14 cellular contexts compared by ENCODE assay signal in the genomic region with DNA sequence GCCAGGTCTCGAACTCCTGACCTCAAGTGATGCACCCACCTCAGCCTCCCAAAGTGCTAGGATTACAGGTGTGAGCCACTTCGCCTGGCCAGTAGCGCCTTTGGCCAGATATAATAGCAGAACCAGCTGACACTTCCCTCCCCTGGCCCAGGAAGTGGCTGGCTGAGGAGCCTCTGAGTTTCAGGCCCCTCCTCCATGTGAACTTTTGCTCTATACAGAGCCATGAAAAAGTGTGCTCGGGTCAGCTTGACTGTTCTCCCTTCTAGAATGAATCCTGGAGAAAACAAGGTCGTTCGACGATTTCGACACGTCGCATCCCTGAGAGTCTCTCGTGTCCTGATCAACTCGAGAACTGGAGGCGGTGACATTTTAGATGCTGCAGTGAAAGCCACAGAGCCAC. TPM values are rescaled to one million over a fixed set of nuclear protein-coding genes. Genes with fewer than 3 reads are reported as not detected.
A peak's percentile ranks its signal among the peaks of the same experiment; 100 is the strongest.
DNase-seq lines count a peak whose midpoint lies in the region; ATAC-seq and TF ChIP-seq lines count a peak whose summit lies in the region.
"Had no signal": no experiment of that assay in that cellular context is flagged by ENCODE, and none has a peak within 500 bp of the region (broad histone marks: within the 10 kb centered on the region; RNA-seq: fewer than 3 reads in every experiment).

No MANE protein-coding gene starts in this region.

- no peak for ATAC-seq in activated naive CD8-positive, alpha-beta T cell treated with anti-CD3 and anti-CD28 coated beads, Interleukin-2, amount 50 U/mL, for 24 hours
- no peak for ATAC-seq in WTC11
- no peak for ATAC-seq in GM18511 (IDR thresholded peaks at IDR 0.05; ENCODE audit: unreplicated experiment)

- DNase-seq in activated naive CD8-positive, alpha-beta T cell treated with anti-CD3 and anti-CD28 coated beads, Interleukin-2, amount 50 U/mL, for 24 hours, result no peak
- no peak for DNase-seq in activated naive CD8-positive, alpha-beta T cell treated with anti-CD3 and anti-CD28 coated beads for 36 hours
- no peak for DNase-seq in WTC11 (ENCODE audit: low spot score)
- DNase-seq in nephron progenitor cell, result no peak
- DNase-seq in prostate gland (ENCODE audit: low spot score), result no peak
- DNase-seq in CD1c-positive myeloid dendritic cell (ENCODE audit: extremely low spot score), result no peak
- DNase-seq: CD4-positive, alpha-beta T cell; NCI-H1048; NCI-H1436 had no signal

- H4K20me1 ChIP-seq in OCI-LY3 (ENCODE audit: insufficient read depth, low read length), result no peaks in the 10 kb centered on the region

- no peak for TF ChIP-seq CTCF in OCI-LY3 (IDR thresholded peaks at IDR 0.05; ENCODE audit: low read depth, low read length)
- TF ChIP-seq CTCF in WTC11 (IDR thresholded peaks at IDR 0.05), result no peak
- TF ChIP-seq CTCF in nephron progenitor cell (IDR thresholded peaks at IDR 0.05), result no peak
- no peak for TF ChIP-seq CTCF in prostate gland (IDR thresholded peaks at IDR 0.05)

- no peak overlapping the region for H3K4me3 ChIP-seq in OCI-LY3 (ENCODE audit: low read length)
- no peak overlapping the region for H3K4me3 ChIP-seq in prostate gland

- CTCF ChIA-PET in WTC11 (lab: Charles Lee), result interaction anchor here (0.6 to 3.3 kb wide), 31 partner anchors 8 to 294 kb away, joined by 3 to 43 read pairs (median 5); partner anchors contain the start of genes ENDOG, PHYHD1, PKN3 and SPOUT1

- H3K4me1 Mint-ChIP-seq in activated naive CD8-positive, alpha-beta T cell treated with anti-CD3 and anti-CD28 coated beads, Interleukin-2, amount 50 U/mL, for 24 hours, result peaks cover 10% of the 10 kb centered on the region
- H3K4me1 Mint-ChIP-seq in activated naive CD8-positive, alpha-beta T cell treated with anti-CD3 and anti-CD28 coated beads for 36 hours, result no peaks in the 10 kb centered on the region
- H3K4me1 Mint-ChIP-seq in WTC11, result peaks cover 6% of the 10 kb centered on the region
- peaks cover 38% of the 10 kb centered on the region for H3K4me1 Mint-ChIP-seq in nephron progenitor cell

- peak overlapping the region; percentile 46 for H3K27ac Mint-ChIP-seq in activated naive CD8-positive, alpha-beta T cell treated with anti-CD3 and anti-CD28 coated beads, Interleukin-2, amount 50 U/mL, for 24 hours
- H3K27ac Mint-ChIP-seq in activated naive CD8-positive, alpha-beta T cell treated with anti-CD3 and anti-CD28 coated beads for 36 hours, result no peak overlapping the region
- H3K27ac Mint-ChIP-seq in WTC11 (peak overlapping the region; percentile 61; the same call in 1 of the 2 replicates), nephron progenitor cell (peak overlapping the region; percentile 91)
- H3K27ac Mint-ChIP-seq: CD4-positive, alpha-beta T cell had no signal

- no peaks in the 10 kb centered on the region for H3K27me3 Mint-ChIP-seq in activated naive CD8-positive, alpha-beta T cell treated with anti-CD3 and anti-CD28 coated beads, Interleukin-2, amount 50 U/mL, for 24 hours
- no peaks in the 10 kb centered on the region for H3K27me3 Mint-ChIP-seq in activated naive CD8-positive, alpha-beta T cell treated with anti-CD3 and anti-CD28 coated beads for 36 hours
- H3K27me3 Mint-ChIP-seq in WTC11 (ENCODE audit: low read depth) (no peaks in the 10 kb centered on the region), nephron progenitor cell (ENCODE audit: low read depth, poor library complexity) (no peaks in the 10 kb centered on the region)
- H3K27me3 Mint-ChIP-seq: CD4-positive, alpha-beta T cell had no signal

- H2AFZ ChIP-seq in OCI-LY3 (ENCODE audit: low read depth, low read length), result peak overlapping the region; percentile 95

- 86% methylated on average over 13 of the region's 13 CpGs for WGBS in prostate gland

- TF ChIP-seq POLR2A in prostate gland (IDR thresholded peaks at IDR 0.05), result no peak

- POLR2A ChIA-PET in WTC11 (lab: Charles Lee), result interaction anchor here (1.7 kb wide), 1 partner anchor 8 kb away, joined by 7 read pairs; the partner anchor contains the start of gene ZDHHC12

- peaks cover 6% of the 10 kb centered on the region; the same call in 1 of the 2 replicates for H3K4me1 ChIP-seq in OCI-LY3 (ENCODE audit: low read length)
- H3K4me1 ChIP-seq in prostate gland (replicated peaks), result no peaks in the 10 kb centered on the region
- H3K4me1 ChIP-seq: Caco-2 had no signal

- no peaks in the 10 kb centered on the region for H3K9me3 Mint-ChIP-seq in activated naive CD8-positive, alpha-beta T cell treated with anti-CD3 and anti-CD28 coated beads, Interleukin-2, amount 50 U/mL, for 24 hours
- no peaks in the 10 kb centered on the region for H3K9me3 Mint-ChIP-seq in activated naive CD8-positive, alpha-beta T cell treated with anti-CD3 and anti-CD28 coated beads for 36 hours
- no peaks in the 10 kb centered on the region for H3K9me3 Mint-ChIP-seq in WTC11
- H3K9me3 Mint-ChIP-seq in nephron progenitor cell, result no peaks in the 10 kb centered on the region
- H3K9me3 Mint-ChIP-seq: CD4-positive, alpha-beta T cell; H9 had no signal

- H3K4me3 Mint-ChIP-seq in activated naive CD8-positive, alpha-beta T cell treated with anti-CD3 and anti-CD28 coated beads, Interleukin-2, amount 50 U/mL, for 24 hours, result no peak overlapping the region
- H3K4me3 Mint-ChIP-seq in activated naive CD8-positive, alpha-beta T cell treated with anti-CD3 and anti-CD28 coated beads for 36 hours, result no peak overlapping the region
- no peak overlapping the region for H3K4me3 Mint-ChIP-seq in WTC11
- H3K4me3 Mint-ChIP-seq in nephron progenitor cell, result peak overlapping the region; percentile 36
- H3K4me3 Mint-ChIP-seq: CD4-positive, alpha-beta T cell had no signal

- peak overlapping the region; percentile 98; the same call in 1 of the 2 replicates for H3K4me2 ChIP-seq in OCI-LY3 (ENCODE audit: low read length)

- intact Hi-C loops in prostate gland (cut with DNase I), result no loop called here

- no peaks in the 10 kb centered on the region for H3K9me3 ChIP-seq in OCI-LY3 (ENCODE audit: insufficient read depth, low read length)
- H3K9me3 ChIP-seq in prostate gland, result no peaks in the 10 kb centered on the region
- H3K9me3 ChIP-seq: BE2C, Caco-2 had no signal

- H3K27me3 ChIP-seq in OCI-LY3 (ENCODE audit: low read depth, low read length) (no peaks in the 10 kb centered on the region), prostate gland (replicated peaks; ENCODE audit: insufficient read depth) (no peaks in the 10 kb centered on the region)
- H3K27me3 ChIP-seq: BE2C had no signal

- H3K36me3 ChIP-seq in OCI-LY3 (replicated peaks; ENCODE audit: low read depth, low read length) (no peaks in the 10 kb centered on the region), prostate gland (peaks cover 0 to 2% of the 10 kb centered on the region in 2 donors)
- H3K36me3 ChIP-seq: BE2C had no signal

- no peaks in the 10 kb centered on the region for H3K79me2 ChIP-seq in OCI-LY3 (ENCODE audit: low read length)

- H3K27ac ChIP-seq in OCI-LY3 (ENCODE audit: low read length) (no peak overlapping the region), prostate gland (no peak overlapping the region)

- peaks cover 6% of the 10 kb centered on the region for H3K36me3 Mint-ChIP-seq in activated naive CD8-positive, alpha-beta T cell treated with anti-CD3 and anti-CD28 coated beads, Interleukin-2, amount 50 U/mL, for 24 hours (ENCODE audit: low read depth)
- peaks cover 5% of the 10 kb centered on the region for H3K36me3 Mint-ChIP-seq in activated naive CD8-positive, alpha-beta T cell treated with anti-CD3 and anti-CD28 coated beads for 36 hours
- peaks cover 5% of the 10 kb centered on the region; the same call in 1 of the 2 replicates for H3K36me3 Mint-ChIP-seq in WTC11
- peaks cover 20% of the 10 kb centered on the region for H3K36me3 Mint-ChIP-seq in nephron progenitor cell (ENCODE audit: low read depth)

- H3K9ac ChIP-seq in OCI-LY3 (ENCODE audit: low read length), result no peak overlapping the region

TF ChIP-seq in WTC11, 78 proteins besides CTCF, POLR2A, EP300 and RAD21 (continues in another document):
- TF ChIP-seq ZMAT4 (CRISPR knock-in tag; IDR thresholded peaks at IDR 0.05), result no peak
- TF ChIP-seq, protein P1, sequence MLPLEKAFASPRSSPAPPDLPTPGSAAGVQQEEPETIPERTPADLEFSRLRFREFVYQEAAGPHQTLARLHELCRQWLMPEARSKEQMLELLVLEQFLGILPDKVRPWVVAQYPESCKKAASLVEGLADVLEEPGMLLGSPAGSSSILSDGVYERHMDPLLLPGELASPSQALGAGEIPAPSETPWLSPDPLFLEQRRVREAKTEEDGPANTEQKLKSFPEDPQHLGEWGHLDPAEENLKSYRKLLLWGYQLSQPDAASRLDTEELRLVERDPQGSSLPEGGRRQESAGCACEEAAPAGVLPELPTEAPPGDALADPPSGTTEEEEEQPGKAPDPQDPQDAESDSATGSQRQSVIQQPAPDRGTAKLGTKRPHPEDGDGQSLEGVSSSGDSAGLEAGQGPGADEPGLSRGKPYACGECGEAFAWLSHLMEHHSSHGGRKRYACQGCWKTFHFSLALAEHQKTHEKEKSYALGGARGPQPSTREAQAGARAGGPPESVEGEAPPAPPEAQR (CRISPR knock-in tag; IDR thresholded peaks at IDR 0.05), result no peak
- TF ChIP-seq ESRRA (CRISPR knock-in tag; IDR thresholded peaks at IDR 0.05; ENCODE audit: borderline replicate concordance), result no peak

RNA-seq across cellular contexts. Expression of gene ZDHHC12, which starts 8.6 kb away (rescaled TPM):
- 10 to 100 TPM; 47.1 to 52.6 TPM for total RNA-seq in activated naive CD8-positive, alpha-beta T cell treated with anti-CD3 and anti-CD28 coated beads for 36 hours
- total RNA-seq in WTC11 (2021) (39.7 to 46.3 TPM (median 45.2 TPM) in 3 replicates), prostate gland (100 to 1,000 TPM in 1 of 2 donors, 10 to 100 TPM in 1; 66.2 to 123 TPM)

RNA-seq across cellular contexts. Expression of gene PKN3, which starts 30.3 kb away (rescaled TPM):
- total RNA-seq in activated naive CD8-positive, alpha-beta T cell treated with anti-CD3 and anti-CD28 coated beads for 36 hours, result 1 to 10 TPM; 7.2 to 7.8 TPM
- total RNA-seq in WTC11 (2021) (24.1 to 28.9 TPM (median 27.5 TPM) in 3 replicates), prostate gland (1 to 10 TPM; 4.4 to 6.1 TPM)

RNA-seq across cellular contexts. Expression of gene ZER1, which starts 39.2 kb away (rescaled TPM):
- 10 to 100 TPM; 13.7 to 14.4 TPM for total RNA-seq in activated naive CD8-positive, alpha-beta T cell treated with anti-CD3 and anti-CD28 coated beads for 36 hours
- total RNA-seq in WTC11 (2021) (20.6 to 24.5 TPM (median 23.8 TPM) in 3 replicates), prostate gland (100 to 1,000 TPM in 1 of 2 donors, 10 to 100 TPM in 1; 86.6 to 122 TPM)

RNA-seq across cellular contexts. Expression of gene SET, which starts 43.6 kb away (rescaled TPM):
- 100 to 1,000 TPM; 953 to 971 TPM for total RNA-seq in activated naive CD8-positive, alpha-beta T cell treated with anti-CD3 and anti-CD28 coated beads for 36 hours
- total RNA-seq in WTC11 (2021) (1,083 to 1,129 TPM (median 1,086 TPM) in 3 replicates), prostate gland (100 to 1,000 TPM; 138 to 150 TPM)

RNA-seq across cellular contexts. Expression of gene TBC1D13, which starts 54.5 kb away (rescaled TPM):
- 10 to 100 TPM; 16.3 to 18.8 TPM for total RNA-seq in activated naive CD8-positive, alpha-beta T cell treated with anti-CD3 and anti-CD28 coated beads for 36 hours
- 20.8 to 23.2 TPM (median 21.6 TPM) in 3 replicates for total RNA-seq in WTC11 (2021)
- total RNA-seq in prostate gland, result 10 to 100 TPM; 23.5 to 29.4 TPM
